In the genomic region with DNA sequence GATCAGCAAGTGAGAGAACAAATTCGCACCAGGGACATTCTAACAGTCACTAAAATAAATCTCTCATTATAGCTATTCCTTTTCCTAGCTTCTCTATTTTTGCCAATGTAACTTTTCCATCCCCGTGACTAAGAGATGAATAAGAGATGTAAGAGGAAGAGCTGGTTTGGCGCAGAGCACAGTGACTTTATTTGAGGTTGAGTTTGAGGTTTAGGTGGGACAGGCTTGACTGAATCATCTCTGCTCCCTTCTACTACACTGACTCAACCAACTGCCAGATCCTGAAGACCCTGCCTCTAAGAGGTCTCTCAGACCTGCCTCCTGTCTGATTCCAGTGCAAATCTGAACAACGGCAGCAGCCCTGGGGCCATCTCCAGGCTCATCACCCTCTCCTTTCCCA, we compare ENCODE assay signal across 1 cellular context.
TF ChIP-seq lines count a peak whose summit lies in the region.

No MANE protein-coding gene starts in this region.

TF ChIP-seq in SK-N-SH, 30 proteins besides CTCF, POLR2A, EP300 and RAD21 (continued from another document):
- TF ChIP-seq, protein P1, sequence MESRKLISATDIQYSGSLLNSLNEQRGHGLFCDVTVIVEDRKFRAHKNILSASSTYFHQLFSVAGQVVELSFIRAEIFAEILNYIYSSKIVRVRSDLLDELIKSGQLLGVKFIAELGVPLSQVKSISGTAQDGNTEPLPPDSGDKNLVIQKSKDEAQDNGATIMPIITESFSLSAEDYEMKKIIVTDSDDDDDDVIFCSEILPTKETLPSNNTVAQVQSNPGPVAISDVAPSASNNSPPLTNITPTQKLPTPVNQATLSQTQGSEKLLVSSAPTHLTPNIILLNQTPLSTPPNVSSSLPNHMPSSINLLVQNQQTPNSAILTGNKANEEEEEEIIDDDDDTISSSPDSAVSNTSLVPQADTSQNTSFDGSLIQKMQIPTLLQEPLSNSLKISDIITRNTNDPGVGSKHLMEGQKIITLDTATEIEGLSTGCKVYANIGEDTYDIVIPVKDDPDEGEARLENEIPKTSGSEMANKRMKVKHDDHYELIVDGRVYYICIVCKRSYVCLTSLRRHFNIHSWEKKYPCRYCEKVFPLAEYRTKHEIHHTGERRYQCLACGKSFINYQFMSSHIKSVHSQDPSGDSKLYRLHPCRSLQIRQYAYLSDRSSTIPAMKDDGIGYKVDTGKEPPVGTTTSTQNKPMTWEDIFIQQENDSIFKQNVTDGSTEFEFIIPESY (IDR thresholded peaks at IDR 0.05; ENCODE audit: borderline replicate concordance, low read depth), result 0 out of 2 replicates have a peak, but pooled peaks have one; percentile 67
- peak; percentile 74; the same call in 1 of the 2 replicates for TF ChIP-seq MEF2A (IDR thresholded peaks at IDR 0.05; ENCODE audit: borderline replicate concordance, low read depth)
- TF ChIP-seq RXRA (IDR thresholded peaks at IDR 0.05; ENCODE audit: borderline replicate concordance, low read depth), result peak; percentile 70; the same call in 1 of the 2 replicates
- TF ChIP-seq EZH2phosphoT487 (IDR thresholded peaks at IDR 0.05; ENCODE audit: borderline replicate concordance, low read depth), result no peak
- peak; percentile 85 for TF ChIP-seq JUND (IDR thresholded peaks at IDR 0.05)
- no peak for TF ChIP-seq SIN3A (IDR thresholded peaks at IDR 0.05; ENCODE audit: borderline replicate concordance, low read depth, low read length)
- TF ChIP-seq REST (IDR thresholded peaks at IDR 0.05; ENCODE audit: low read depth, low read length), result 0 out of 2 replicates have a peak, but pooled peaks have one; percentile 28
- peak; percentile 86 for TF ChIP-seq FOXM1 (IDR thresholded peaks at IDR 0.05; ENCODE audit: low read depth)
- TF ChIP-seq, protein P2, sequence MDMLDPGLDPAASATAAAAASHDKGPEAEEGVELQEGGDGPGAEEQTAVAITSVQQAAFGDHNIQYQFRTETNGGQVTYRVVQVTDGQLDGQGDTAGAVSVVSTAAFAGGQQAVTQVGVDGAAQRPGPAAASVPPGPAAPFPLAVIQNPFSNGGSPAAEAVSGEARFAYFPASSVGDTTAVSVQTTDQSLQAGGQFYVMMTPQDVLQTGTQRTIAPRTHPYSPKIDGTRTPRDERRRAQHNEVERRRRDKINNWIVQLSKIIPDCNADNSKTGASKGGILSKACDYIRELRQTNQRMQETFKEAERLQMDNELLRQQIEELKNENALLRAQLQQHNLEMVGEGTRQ (IDR thresholded peaks at IDR 0.05; ENCODE audit: borderline replicate concordance, low read depth, low read length), result no peak
- TF ChIP-seq POLR2AphosphoS5 (IDR thresholded peaks at IDR 0.05; ENCODE audit: low read depth, low read length), result no peak; the same call in 1 of the 2 replicates
- TF ChIP-seq CHD2 (IDR thresholded peaks at IDR 0.05; ENCODE audit: low read length, partially characterized antibody), result no peak
- TF ChIP-seq, protein P3, sequence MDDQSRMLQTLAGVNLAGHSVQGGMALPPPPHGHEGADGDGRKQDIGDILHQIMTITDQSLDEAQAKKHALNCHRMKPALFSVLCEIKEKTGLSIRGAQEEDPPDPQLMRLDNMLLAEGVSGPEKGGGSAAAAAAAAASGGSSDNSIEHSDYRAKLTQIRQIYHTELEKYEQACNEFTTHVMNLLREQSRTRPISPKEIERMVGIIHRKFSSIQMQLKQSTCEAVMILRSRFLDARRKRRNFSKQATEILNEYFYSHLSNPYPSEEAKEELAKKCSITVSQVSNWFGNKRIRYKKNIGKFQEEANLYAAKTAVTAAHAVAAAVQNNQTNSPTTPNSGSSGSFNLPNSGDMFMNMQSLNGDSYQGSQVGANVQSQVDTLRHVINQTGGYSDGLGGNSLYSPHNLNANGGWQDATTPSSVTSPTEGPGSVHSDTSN (IDR thresholded peaks at IDR 0.05), result peak; percentile 75
- peak; percentile 86 for TF ChIP-seq TCF12 (IDR thresholded peaks at IDR 0.05)
- TF ChIP-seq TEAD4 (IDR thresholded peaks at IDR 0.05; ENCODE audit: borderline replicate concordance, insufficient read depth), result peak; percentile 66
